ENCODE assay signal across 22 cellular contexts in the genomic region with DNA sequence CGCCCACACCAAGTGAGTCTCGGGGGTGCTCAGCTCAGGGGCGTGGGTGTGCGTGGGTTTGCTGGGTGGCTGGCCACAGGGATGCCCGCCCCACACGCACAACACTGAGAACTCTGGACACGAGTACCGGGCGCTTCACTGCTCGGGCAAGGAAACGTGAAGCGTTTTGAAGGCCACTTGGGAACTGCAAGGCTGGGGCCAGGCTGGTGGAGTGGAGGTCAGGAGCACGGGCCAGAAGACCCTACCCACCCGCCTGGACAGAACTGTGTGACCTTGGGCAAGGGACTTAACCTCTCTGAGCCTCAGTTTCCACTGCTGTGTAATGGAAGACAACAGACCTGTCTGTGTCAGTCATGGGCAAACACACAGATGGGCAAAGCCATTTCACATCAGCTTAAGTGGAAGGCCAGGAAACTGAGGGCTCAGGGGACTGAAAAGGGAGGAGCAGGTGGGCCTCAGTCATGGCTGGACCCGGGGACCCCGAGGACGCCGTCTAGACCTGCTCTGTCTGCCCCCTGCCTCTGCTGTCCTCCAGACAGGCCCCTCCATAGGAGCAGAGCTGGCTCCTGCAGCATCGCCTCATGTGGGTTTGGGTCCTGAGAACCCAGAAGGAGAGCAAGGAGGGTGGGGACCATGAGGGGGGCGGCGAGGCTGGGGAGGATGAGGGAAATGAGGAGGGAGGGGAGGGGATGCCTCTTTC. TPM values are rescaled to one million over a fixed set of nuclear protein-coding genes. Genes with fewer than 3 reads are reported as not detected.
"Had no signal": no experiment of that assay in that cellular context is flagged by ENCODE, and none has a peak within 500 bp of the region (broad histone marks: within the 10 kb centered on the region; RNA-seq: fewer than 3 reads in every experiment).

No MANE protein-coding gene starts in this region.

- H3K27me3 Mint-ChIP-seq: stimulated activated naive CD8-positive, alpha-beta T cell treated with anti-CD3 and anti-CD28 coated beads, Interleukin-15, Interleukin-2, amounts not matched to agents 100 ng/mL and 50 ng/mL, for 24 hours had no signal

- ATAC-seq: gastroesophageal sphincter; left colon; mucosa of descending colon; naive thymus-derived CD8-positive, alpha-beta T cell had no signal

- DNase-seq: colonic mucosa; dermis blood vessel endothelial cell; esophagus squamous epithelium; foreskin fibroblast; glutamatergic neuron; left colon; mucosa of descending colon; naive thymus-derived CD8-positive, alpha-beta T cell; occipital lobe; psoas muscle; retina; stimulated activated CD4-positive, alpha-beta T cell treated with anti-CD3 and anti-CD28 coated beads, Interleukin-4, amount 100 ng/mL, for 1 hour; stimulated activated CD8-positive, alpha-beta memory T cell treated with anti-CD3 and anti-CD28 coated beads, Interleukin-4, amount 100 ng/mL, for 48 hours; tibial artery; upper lobe of left lung; uterus had no signal

- H3K36me3 Mint-ChIP-seq: naive thymus-derived CD8-positive, alpha-beta T cell; neural progenitor cell; stimulated activated effector memory CD8-positive, alpha-beta T cell treated with anti-CD3 and anti-CD28 coated beads, Interleukin-12 subunit alpha, Interleukin-12 subunit beta, amount 100 ng/mL, for 72 hours had no signal

- H3K9me3 Mint-ChIP-seq: stimulated activated effector memory CD8-positive, alpha-beta T cell treated with anti-CD3 and anti-CD28 coated beads, Interleukin-12 subunit alpha, Interleukin-12 subunit beta, amount 100 ng/mL, for 72 hours; stimulated activated naive CD8-positive, alpha-beta T cell treated with anti-CD3 and anti-CD28 coated beads, Interleukin-15, Interleukin-2, amounts not matched to agents 100 ng/mL and 50 ng/mL, for 24 hours had no signal

- H3K27ac Mint-ChIP-seq: naive thymus-derived CD8-positive, alpha-beta T cell; stimulated activated effector memory CD8-positive, alpha-beta T cell treated with anti-CD3 and anti-CD28 coated beads, Interleukin-12 subunit alpha, Interleukin-12 subunit beta, amount 100 ng/mL, for 72 hours; stimulated activated naive CD8-positive, alpha-beta T cell treated with anti-CD3 and anti-CD28 coated beads, Interleukin-15, Interleukin-2, amounts not matched to agents 100 ng/mL and 50 ng/mL, for 24 hours had no signal

- H3K4me1 Mint-ChIP-seq: stimulated activated effector memory CD8-positive, alpha-beta T cell treated with anti-CD3 and anti-CD28 coated beads, Interleukin-12 subunit alpha, Interleukin-12 subunit beta, amount 100 ng/mL, for 72 hours had no signal

- H3K4me3 Mint-ChIP-seq: naive thymus-derived CD8-positive, alpha-beta T cell; neural progenitor cell; stimulated activated effector memory CD8-positive, alpha-beta T cell treated with anti-CD3 and anti-CD28 coated beads, Interleukin-12 subunit alpha, Interleukin-12 subunit beta, amount 100 ng/mL, for 72 hours; stimulated activated naive CD8-positive, alpha-beta T cell treated with anti-CD3 and anti-CD28 coated beads, Interleukin-15, Interleukin-2, amounts not matched to agents 100 ng/mL and 50 ng/mL, for 24 hours had no signal

RNA-seq across cellular contexts. Expression of a gene that starts 52.5 kb away (rescaled TPM):
- total RNA-seq: epithelial cell of proximal tubule, smooth muscle cell had no signal
